Comparison of ENCODE assay signal across 14 cellular contexts in genomic region chr6:3744211-3744900, GRCh38. TPM values are rescaled to one million over a fixed set of nuclear protein-coding genes. Genes with fewer than 3 reads are reported as not detected.
A peak's percentile ranks its signal among the peaks of the same experiment; 100 is the strongest.
DNase-seq lines count a peak whose midpoint lies in the region; ATAC-seq and TF ChIP-seq lines count a peak whose summit lies in the region.
"Had no signal": no experiment of that assay in that cellular context is flagged by ENCODE, and none has a peak within 500 bp of the region (broad histone marks: within the 10 kb centered on the region; RNA-seq: fewer than 3 reads in every experiment).

No MANE protein-coding gene starts in this region.

- H3K36me3 ChIP-seq in Panc1 (ENCODE audit: control insufficient read depth, insufficient read depth, low read length) (no peaks in the 10 kb centered on the region), gastroesophageal sphincter (peaks cover 0 to 4% of the 10 kb centered on the region in 2 donors), sigmoid colon (no peaks in the 10 kb centered on the region)

- WGBS in gastroesophageal sphincter (ENCODE audit: low coverage in 1 of 2), 2 donors: 88% methylated on average over 6 of the region's 19 CpGs; no CpG with 5 or more reads in 1 of the 2 donors
- 90 to 91% methylated on average over 19 of the region's 19 CpGs for WGBS in sigmoid colon, 2 donors

- intact Hi-C loops in Panc1 (cut with micrococcal nuclease; ENCODE audit: unreplicated experiment) (loop anchor here (5.0 kb wide), 1 partner anchor 263 kb away; no protein-coding TSS in a partner anchor), sigmoid colon (cut with DNase I) (loop anchor here (5.0 kb wide), 1 partner anchor 263 kb away; no protein-coding TSS in a partner anchor)

- H3K4me3 ChIP-seq in Panc1 (ENCODE audit: low read depth in 2 of 2, low read length in 2 of 2): no peak overlapping the region
- H3K4me3 ChIP-seq in gastroesophageal sphincter: peak overlapping the region in 1 of 2 donors; percentile 1
- no peak overlapping the region for H3K4me3 ChIP-seq in sigmoid colon
- H3K4me3 ChIP-seq: MG63 had no signal

- BruUV-seq in Panc1 (replicated peaks; lab: Mats Ljungman, UMichigan): no TSS peak

- peak; percentile 31; the same call in 1 of the 2 replicates for ATAC-seq in Panc1
- no peak for ATAC-seq in gastroesophageal sphincter
- no peak for ATAC-seq in GM21526 (IDR thresholded peaks at IDR 0.05; ENCODE audit: low FRiP score, unreplicated experiment)
- no peak for ATAC-seq in HG03460 (IDR thresholded peaks at IDR 0.05; ENCODE audit: unreplicated experiment)

- TF ChIP-seq CTCF in Panc1 (IDR thresholded peaks at IDR 0.05): no peak
- no peak for TF ChIP-seq CTCF in gastroesophageal sphincter (IDR thresholded peaks at IDR 0.05)
- TF ChIP-seq CTCF in sigmoid colon (IDR thresholded peaks at IDR 0.05): no peak

- no peaks in the 10 kb centered on the region for H3K27me3 ChIP-seq in Panc1 (ENCODE audit: control insufficient read depth, insufficient read depth, low read length)
- no peaks in the 10 kb centered on the region for H3K27me3 ChIP-seq in gastroesophageal sphincter
- H3K27me3 ChIP-seq in sigmoid colon: no peaks in the 10 kb centered on the region
- H3K27me3 ChIP-seq: MG63 had no signal

- H3K4me1 ChIP-seq in Panc1 (ENCODE audit: control insufficient read depth, insufficient read depth, low read length) (peaks cover 60% of the 10 kb centered on the region), gastroesophageal sphincter (peaks cover 5 to 100% (median 84%) of the 10 kb centered on the region in 3 donors), sigmoid colon (peaks cover 0 to 99% (median 96%) of the 10 kb centered on the region in 4 donors)

- H3K27ac ChIP-seq in Panc1 (ENCODE audit: low read length) (peak overlapping the region; percentile 90), gastroesophageal sphincter (peak overlapping the region; percentile 77 to 99 (median 98)), sigmoid colon (peak overlapping the region; percentile 74 to 100 (median 88))

- DNase-seq in AG20443 (ENCODE audit: low spot score) (peak; percentile 37), Panc1 (ENCODE audit: low read depth, low spot score) (no peak), sigmoid colon (no peak), T1000 (lab: John Stamatoyannopoulos, UW) (no peak)
- no peak for DNase-seq in activated CD4-positive, alpha-beta T cell treated with anti-CD3 and anti-CD28 coated beads, Interleukin-2, amount 50 U/mL, for 4 hours
- DNase-seq: activated T-cell treated with anti-CD3 and anti-CD28 coated beads, Interleukin-2, amount 50 U/mL, for 1 hour; CD4-positive, alpha-beta T cell; MG63; naive B cell; SHP77 treated with DMSO at 0.1 percent for 48 hours; stimulated activated CD4-positive, alpha-beta T cell treated with anti-CD3 and anti-CD28 coated beads, Interleukin-12 subunit alpha, Interleukin-12 subunit beta, amount 100 ng/mL, for 4 hours had no signal

- CTCF ChIA-PET in Panc1 (lab: Charles Lee): interaction anchor here (1.2 kb wide), 1 partner anchor 189 kb away, joined by 8 read pairs; no protein-coding TSS in a partner anchor

- POLR2A ChIA-PET in Panc1 (lab: Charles Lee): no interaction called here

- in situ Hi-C loops in Panc1 (cut with HindIII; ENCODE audit: low pct_unique_long_range_greater_than_20kb, low sequenced_read_pairs): no loop called here

- TF ChIP-seq POLR2A in gastroesophageal sphincter (IDR thresholded peaks at IDR 0.05) (no peak), sigmoid colon (IDR thresholded peaks at IDR 0.05) (no peak)

- TF ChIP-seq EP300 in gastroesophageal sphincter (IDR thresholded peaks at IDR 0.05) (no peak), sigmoid colon (IDR thresholded peaks at IDR 0.05) (no peak)

- H3K9me3 ChIP-seq in Panc1 (ENCODE audit: control insufficient read depth, insufficient read depth, low read depth, low read length): no peaks in the 10 kb centered on the region
- H3K9me3 ChIP-seq in gastroesophageal sphincter: no peaks in the 10 kb centered on the region
- no peaks in the 10 kb centered on the region for H3K9me3 ChIP-seq in sigmoid colon
- H3K9me3 ChIP-seq: MG63 had no signal

RNA-seq across cellular contexts. Expression of gene PXDC1, which starts 7.2 kb away (rescaled TPM):
- total RNA-seq in Panc1 (2021; ENCODE audit: unreplicated experiment) (36.2 TPM), gastroesophageal sphincter (100 to 1,000 TPM in 3 of 4 donors, 10 to 100 TPM in 1; 78.3 to 182 (median 152) TPM), sigmoid colon (100 to 1,000 TPM in 1 of 4 donors, 10 to 100 TPM in 3; 46.7 to 116 (median 75.9) TPM)
- polyA plus RNA-seq in Panc1 (2012; ENCODE audit: insufficient read length): 29.3 TPM
- polyA plus RNA-seq in sigmoid colon: 10 to 100 TPM in 1 of 3 donors, 1 to 10 TPM in 2; 9.0 to 22.2 (median 9.1) TPM
